Comparison of ENCODE assay signal across 14 cellular contexts in the genomic region with DNA sequence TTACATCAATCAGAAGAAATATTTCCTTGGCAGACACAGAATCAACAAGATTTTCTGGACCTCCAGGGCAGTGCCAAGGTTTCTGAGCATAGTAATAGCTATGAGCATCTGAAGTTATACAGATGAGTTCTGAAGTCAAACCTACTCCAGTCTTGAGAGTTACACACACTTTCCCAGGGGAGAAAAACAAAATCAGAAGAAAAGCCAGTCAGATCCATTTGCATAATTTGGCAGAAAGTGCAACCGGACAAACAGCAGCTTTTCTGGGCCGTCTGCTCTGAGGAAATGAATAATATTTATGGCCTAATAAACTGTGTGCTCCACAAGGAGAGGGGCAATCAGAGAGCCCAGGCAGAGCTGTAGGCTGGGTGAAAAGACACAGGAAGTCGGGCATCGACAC.
A peak's percentile ranks its signal among the peaks of the same experiment; 100 is the strongest.
DNase-seq lines count a peak whose midpoint lies in the region; ATAC-seq and TF ChIP-seq lines count a peak whose summit lies in the region.
"Had no signal": no experiment of that assay in that cellular context is flagged by ENCODE, and none has a peak within 500 bp of the region (broad histone marks: within the 10 kb centered on the region; RNA-seq: fewer than 3 reads in every experiment).

No MANE protein-coding gene starts in this region.

- H3K4me3 ChIP-seq in DOHH2 (ENCODE audit: low read length): peak overlapping the region; percentile 69
- peak overlapping the region; percentile 42 for H3K4me3 ChIP-seq in adipocyte (ENCODE audit: low read length)
- H3K4me3 ChIP-seq in mesenchymal stem cell (ENCODE audit: insufficient read depth in 1 of 2, low read depth in 1 of 2, low read length in 2 of 2): no peak overlapping the region
- H3K4me3 ChIP-seq in WERI-Rb-1 (ENCODE audit: low read depth, low read length): no peak overlapping the region
- H3K4me3 ChIP-seq: adrenal gland had no signal

- 42% methylated on average over 4 of the region's 4 CpGs for WGBS in mesenchymal stem cell

- H4K91ac ChIP-seq in mesenchymal stem cell (ENCODE audit: low read length): no peak overlapping the region

- no peak overlapping the region for H3K14ac ChIP-seq in mesenchymal stem cell (ENCODE audit: low read length in 2 of 2)

- H3K4me2 ChIP-seq in DOHH2 (ENCODE audit: low read length) (peak overlapping the region; percentile 91), mesenchymal stem cell (ENCODE audit: low read length, poor library complexity, severe bottlenecking) (no peak overlapping the region)

- no peak for TF ChIP-seq CTCF in DOHH2 (IDR thresholded peaks at IDR 0.05; ENCODE audit: low read depth, low read length, poor library complexity, severe bottlenecking)
- no peak for TF ChIP-seq CTCF in WERI-Rb-1 (IDR thresholded peaks at IDR 0.05; ENCODE audit: low read depth, low read length)

- H3K9me3 ChIP-seq in DOHH2 (ENCODE audit: control insufficient read depth, insufficient read depth, low read length) (no peaks in the 10 kb centered on the region), adipocyte (ENCODE audit: control insufficient read depth, low read length) (no peaks in the 10 kb centered on the region), mesenchymal stem cell (ENCODE audit: control insufficient read depth, low read length) (no peaks in the 10 kb centered on the region), WERI-Rb-1 (ENCODE audit: severe bottlenecking) (no peaks in the 10 kb centered on the region)
- H3K9me3 ChIP-seq: adrenal gland, BE2C had no signal

- H3K4me1 ChIP-seq in DOHH2 (ENCODE audit: control insufficient read depth, low read length) (peaks cover 55% of the 10 kb centered on the region), adipocyte (ENCODE audit: control insufficient read depth, insufficient read depth, low read length) (peaks cover 42% of the 10 kb centered on the region), mesenchymal stem cell (ENCODE audit: control insufficient read depth, insufficient read depth, low read depth, low read length) (peaks cover 15% of the 10 kb centered on the region)
- H3K4me1 ChIP-seq: BE2C had no signal

- no peaks in the 10 kb centered on the region for H3K27me3 ChIP-seq in DOHH2 (ENCODE audit: control insufficient read depth, low read length)
- H3K27me3 ChIP-seq in adipocyte (replicated peaks; ENCODE audit: control insufficient read depth, insufficient read depth, low read length): no peaks in the 10 kb centered on the region
- no peaks in the 10 kb centered on the region for H3K27me3 ChIP-seq in mesenchymal stem cell (ENCODE audit: control insufficient read depth in 1 of 2, insufficient read depth in 1 of 2, low read length in 2 of 2)
- H3K27me3 ChIP-seq in WERI-Rb-1 (ENCODE audit: insufficient read depth, low read depth, severe bottlenecking): no peaks in the 10 kb centered on the region
- H3K27me3 ChIP-seq: adrenal gland, BE2C had no signal

- H3F3A ChIP-seq in DOHH2 (ENCODE audit: control insufficient read depth, insufficient read depth): no peaks in the 10 kb centered on the region

- no peak overlapping the region for H2AFZ ChIP-seq in mesenchymal stem cell (ENCODE audit: low read depth, low read length)

- ATAC-seq in GM21786 (IDR thresholded peaks at IDR 0.05; ENCODE audit: unreplicated experiment): peak; percentile 28
- ATAC-seq: stimulated activated naive B cell treated with anti-CD40 and anti-IgM and Interleukin-4, amounts not matched to agents 10 μg/mL and 1 μg/mL and 100 μg/mL, for 72 hours had no signal

- no peaks in the 10 kb centered on the region for H4K20me1 ChIP-seq in DOHH2 (ENCODE audit: control insufficient read depth, insufficient read depth, low read depth, low read length)

- H2BK15ac ChIP-seq in mesenchymal stem cell (ENCODE audit: low read depth, poor library complexity, severe bottlenecking): no peak overlapping the region

- no peak for DNase-seq in adipocyte (ENCODE audit: low read depth)
- no peak for DNase-seq in mesenchymal stem cell
- no peak for DNase-seq in posterior vena cava (ENCODE audit: low spot score)
- DNase-seq in WERI-Rb-1: no peak
- DNase-seq in activated T-cell treated with anti-CD3 and anti-CD28 coated beads, Interleukin-2, amount 50 U/mL, for 1 hour: no peak
- no peak for DNase-seq in middle frontal gyrus (ENCODE audit: extremely low spot score, low spot score)
- DNase-seq: activated CD4-positive, alpha-beta T cell treated with anti-CD3 and anti-CD28 coated beads, Interleukin-2, amount 50 U/mL, for 48 hours; adrenal gland; NCI-H2029 treated with DMSO at 0.1 percent for 48 hours; small intestine; stimulated activated naive B cell treated with anti-CD40 and anti-IgM and Interleukin-4, amounts not matched to agents 10 μg/mL and 1 μg/mL and 100 μg/mL, for 72 hours had no signal

- peak overlapping the region in 1 of 2 experiments; percentile 18 for H3K18ac ChIP-seq in mesenchymal stem cell (ENCODE audit: low read depth in 1 of 2, low read length in 2 of 2)

- H3K9ac ChIP-seq in adipocyte (ENCODE audit: low read length) (peak overlapping the region; percentile 31), mesenchymal stem cell (ENCODE audit: low read length) (peak overlapping the region; percentile 46)

- intact Hi-C loops in posterior vena cava (cut with DNase I): no loop called here

- peaks cover 8% of the 10 kb centered on the region for H3K79me1 ChIP-seq in mesenchymal stem cell (replicated peaks; ENCODE audit: low read length, poor library complexity, severe bottlenecking)

- no peak overlapping the region for H2BK12ac ChIP-seq in mesenchymal stem cell (ENCODE audit: low read length in 2 of 2)

- H3K4ac ChIP-seq in mesenchymal stem cell (ENCODE audit: low read depth in 1 of 2, low read length in 2 of 2): peak overlapping the region in 1 of 2 experiments; percentile 18

- H3K27ac ChIP-seq in DOHH2 (ENCODE audit: low read depth, low read length) (peak overlapping the region; percentile 12; the same call in 1 of the 2 replicates), mesenchymal stem cell (ENCODE audit: low read length, poor library complexity, severe bottlenecking) (no peak overlapping the region), WERI-Rb-1 (no peak overlapping the region)

- no peak overlapping the region for H2BK120ac ChIP-seq in mesenchymal stem cell (ENCODE audit: low read depth, low read length)

- no peaks in the 10 kb centered on the region for H3K79me2 ChIP-seq in DOHH2 (ENCODE audit: control insufficient read depth, low read length)

- no peak overlapping the region for H2AK5ac ChIP-seq in mesenchymal stem cell (ENCODE audit: low read length, severe bottlenecking)

- H3K9me2 ChIP-seq in DOHH2 (replicated peaks; ENCODE audit: control insufficient read depth, low read length): no peaks in the 10 kb centered on the region

- H3K23ac ChIP-seq in mesenchymal stem cell (ENCODE audit: low read length in 2 of 2): no peak overlapping the region

- H2BK5ac ChIP-seq in mesenchymal stem cell (ENCODE audit: low read depth, low read length, poor library complexity, severe bottlenecking): no peak overlapping the region

- H4K8ac ChIP-seq in mesenchymal stem cell (ENCODE audit: low read length): peak overlapping the region; percentile 35

- H3K36me3 ChIP-seq in DOHH2 (ENCODE audit: control insufficient read depth, low read length) (no peaks in the 10 kb centered on the region), adipocyte (ENCODE audit: control insufficient read depth, insufficient read depth, low read length, severe bottlenecking) (peaks cover 61% of the 10 kb centered on the region), mesenchymal stem cell (ENCODE audit: control insufficient read depth in 1 of 2, insufficient read depth in 2 of 2, low read depth in 1 of 2, low read length in 2 of 2) (peaks cover 55 to 71% of the 10 kb centered on the region in 2 experiments), WERI-Rb-1 (no peaks in the 10 kb centered on the region)

Comparison
In these comparisons a context has a peak if more than half of its experiments do, and no peak if none do; other contexts are left out.
1. H3K4me3 ChIP-seq: peak in DOHH2 (single experiment) and adipocyte (single experiment); none in mesenchymal stem cell (0 of 2) and WERI-Rb-1 (single experiment).